In the genomic region with DNA sequence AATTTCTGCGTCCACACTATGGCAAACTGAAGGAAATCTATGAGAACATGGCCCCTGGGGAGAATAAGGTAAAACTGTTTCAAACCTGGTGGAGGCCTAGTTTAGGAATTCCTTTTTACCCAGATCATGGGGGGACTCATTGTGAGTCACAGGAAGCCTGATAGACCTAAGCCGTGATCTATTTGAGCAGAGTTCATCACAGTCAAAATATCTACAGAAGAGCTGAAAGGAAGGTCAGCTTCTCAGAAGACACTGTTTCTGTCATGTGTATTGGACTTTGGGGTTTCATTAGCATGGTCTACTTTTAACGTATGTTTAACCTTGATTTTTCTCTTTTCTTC, we compare ENCODE assay signal across 1 cellular context.
TF ChIP-seq lines count a peak whose summit lies in the region.

No MANE protein-coding gene starts in this region.

TF ChIP-seq in endothelial cell of umbilical vein, 7 proteins besides CTCF, POLR2A, EP300 and RAD21:
- TF ChIP-seq JUN (IDR thresholded peaks at IDR 0.05; ENCODE audit: borderline replicate concordance, insufficient read depth, insufficient read length, low read depth) (peak; percentile 52), POLR2AphosphoS5 (IDR thresholded peaks at IDR 0.05; ENCODE audit: insufficient read depth, low read depth, low read length) (no peak), EZH2 (IDR thresholded peaks at IDR 0.05; ENCODE audit: borderline replicate concordance, low read depth, low read length, severe bottlenecking) (no peak), FOS (IDR thresholded peaks at IDR 0.05; ENCODE audit: borderline replicate concordance, insufficient read depth, low read length) (peak; percentile 78)
